ENCODE assay signal across 8 cellular contexts in genomic region chr17:50783193-50783660, GRCh38. TPM values are rescaled to one million over a fixed set of nuclear protein-coding genes. Genes with fewer than 3 reads are reported as not detected.
A peak's percentile ranks its signal among the peaks of the same experiment; 100 is the strongest.
DNase-seq lines count a peak whose midpoint lies in the region; ATAC-seq and TF ChIP-seq lines count a peak whose summit lies in the region.

No MANE protein-coding gene starts in this region.

- H3K36me3 Mint-ChIP-seq in activated T-cell treated with anti-CD3 and anti-CD28 coated beads, Interleukin-2, amount 50 U/mL, for 72 hours (ENCODE audit: insufficient read depth in 2 of 2): no peaks in the 10 kb centered on the region
- H3K36me3 Mint-ChIP-seq in nephron progenitor cell (ENCODE audit: low read depth): no peaks in the 10 kb centered on the region

- TF ChIP-seq CTCF in GM12874 (IDR thresholded peaks at IDR 0.05; ENCODE audit: insufficient read depth, low read depth, low read length) (peak; percentile 98), fibroblast of lung (conservative IDR thresholded peaks at IDR 0.05 in 1 of 2, IDR thresholded peaks at IDR 0.05 in 1 of 2; ENCODE audit: low read depth in 1 of 2, low read length in 2 of 2) (peak; percentile 97 to 98), nephron progenitor cell (IDR thresholded peaks at IDR 0.05) (peak; percentile 98)

- no peaks in the 10 kb centered on the region for H3K9me3 ChIP-seq in fibroblast of lung (ENCODE audit: control insufficient read depth, insufficient read depth, low read depth, low read length)

- peak; percentile 73 for DNase-seq in M059J (ENCODE audit: low read depth)
- DNase-seq in RPMI8226: peak; percentile 79
- DNase-seq in activated T-cell treated with anti-CD3 and anti-CD28 coated beads, Interleukin-2, amount 50 U/mL, for 72 hours: peak; percentile 78 to 86
- DNase-seq in fibroblast of lung (ENCODE audit: low read depth in 2 of 2): peak; percentile 79 to 85
- peak; percentile 91 for DNase-seq in nephron progenitor cell
- peak; percentile 68 for DNase-seq in stimulated activated naive CD4-positive, alpha-beta T cell treated with Interleukin-2 at 50 U/mL for 16 hours (lab: John Stamatoyannopoulos, UW)

- no peak overlapping the region for H2AFZ ChIP-seq in fibroblast of lung (ENCODE audit: low read length)

- H3K4me1 Mint-ChIP-seq in activated T-cell treated with anti-CD3 and anti-CD28 coated beads, Interleukin-2, amount 50 U/mL, for 72 hours (ENCODE audit: low read depth): peaks cover 30% of the 10 kb centered on the region
- peaks cover 28% of the 10 kb centered on the region for H3K4me1 Mint-ChIP-seq in nephron progenitor cell

- H3K27ac ChIP-seq in fibroblast of lung (ENCODE audit: insufficient read depth, low read length): no peak overlapping the region

- no peaks in the 10 kb centered on the region for H3K36me3 ChIP-seq in fibroblast of lung (ENCODE audit: control insufficient read depth, insufficient read depth, low read length)

- no peak overlapping the region for H3K4me3 Mint-ChIP-seq in activated T-cell treated with anti-CD3 and anti-CD28 coated beads, Interleukin-2, amount 50 U/mL, for 72 hours
- no peak overlapping the region for H3K4me3 Mint-ChIP-seq in nephron progenitor cell

- no peaks in the 10 kb centered on the region for H3K9me3 Mint-ChIP-seq in activated T-cell treated with anti-CD3 and anti-CD28 coated beads, Interleukin-2, amount 50 U/mL, for 72 hours
- H3K9me3 Mint-ChIP-seq in nephron progenitor cell: no peaks in the 10 kb centered on the region

- no peaks in the 10 kb centered on the region for H3K79me2 ChIP-seq in fibroblast of lung (ENCODE audit: control insufficient read depth, insufficient read depth, low read length)

- peak; percentile 76 to 78 for ATAC-seq in activated T-cell treated with anti-CD3 and anti-CD28 coated beads, Interleukin-2, amount 50 U/mL, for 72 hours (replicated peaks in 1 of 2)
- no peak for ATAC-seq in HG02763 (IDR thresholded peaks at IDR 0.05; ENCODE audit: unreplicated experiment)

- H4K20me1 ChIP-seq in fibroblast of lung (ENCODE audit: control insufficient read depth, extremely low read depth, insufficient read depth, low read length): no peaks in the 10 kb centered on the region

- H3K27me3 Mint-ChIP-seq in activated T-cell treated with anti-CD3 and anti-CD28 coated beads, Interleukin-2, amount 50 U/mL, for 72 hours (ENCODE audit: low read depth): peaks cover 11% of the 10 kb centered on the region
- no peaks in the 10 kb centered on the region for H3K27me3 Mint-ChIP-seq in nephron progenitor cell (ENCODE audit: low read depth, poor library complexity)

- no peaks in the 10 kb centered on the region for H3K27me3 ChIP-seq in fibroblast of lung (ENCODE audit: control insufficient read depth, insufficient read depth, low read length)

- peaks cover 7% of the 10 kb centered on the region for H3K4me1 ChIP-seq in fibroblast of lung (ENCODE audit: control insufficient read depth, extremely low read depth, insufficient read depth, low read length)

- no peak overlapping the region for H3K4me2 ChIP-seq in fibroblast of lung (ENCODE audit: extremely low read depth, insufficient read depth, low read length)

- no peak overlapping the region for H3K9ac ChIP-seq in fibroblast of lung (ENCODE audit: insufficient read depth, low read length)

- no peak overlapping the region for H3K27ac Mint-ChIP-seq in activated T-cell treated with anti-CD3 and anti-CD28 coated beads, Interleukin-2, amount 50 U/mL, for 72 hours
- no peak overlapping the region for H3K27ac Mint-ChIP-seq in nephron progenitor cell

- no peak overlapping the region for H3K4me3 ChIP-seq in fibroblast of lung (replicated peaks in 1 of 4; ENCODE audit: control extremely low read depth in 1 of 4, insufficient read depth in 1 of 4, low read depth in 3 of 4, low read length in 4 of 4)

RNA-seq across cellular contexts. Expression of gene ANKRD40CL, which starts 15.9 kb away (rescaled TPM):
- not detected in 2 replicates for total RNA-seq in M059J (2014; rRNA removed; shearing (Covaris generic))
- not detected for total RNA-seq in activated T-cell treated with anti-CD3 and anti-CD28 coated beads, Interleukin-2, amount 50 U/mL, for 72 hours
- total RNA-seq in fibroblast of lung: under 0.01 TPM in 1 of 2 replicates, not detected in the other
- polyA plus RNA-seq in fibroblast of lung: not detected in 2 replicates
- polyA plus RNA-seq in fibroblast of lung (2012): not detected in 2 replicates
- polyA minus RNA-seq in fibroblast of lung (ENCODE audit: low replicate concordance): not detected in 2 replicates

RNA-seq across cellular contexts. Expression of gene WFIKKN2, which starts 52.2 kb away (rescaled TPM):
- not detected in 2 replicates for total RNA-seq in M059J (2014; rRNA removed; shearing (Covaris generic))
- not detected for total RNA-seq in activated T-cell treated with anti-CD3 and anti-CD28 coated beads, Interleukin-2, amount 50 U/mL, for 72 hours
- total RNA-seq in fibroblast of lung: under 0.01 and 0.33 TPM in 2 replicates
- polyA plus RNA-seq in fibroblast of lung: 0.02 and 0.05 TPM in 2 replicates
- polyA plus RNA-seq in fibroblast of lung (2012): 0.05 and 0.09 TPM in 2 replicates
- polyA minus RNA-seq in fibroblast of lung (ENCODE audit: low replicate concordance): 1.3 TPM in 1 of 2 replicates, not detected in the other
